In genomic region chr5:173016069-173016455, GRCh38 we compare ENCODE assay signal across 9 cellular contexts. TPM values are rescaled to one million over a fixed set of nuclear protein-coding genes. Genes with fewer than 3 reads are reported as not detected.
DNase-seq lines count a peak whose midpoint lies in the region; ATAC-seq and TF ChIP-seq lines count a peak whose summit lies in the region.
"Had no signal": no experiment of that assay in that cellular context is flagged by ENCODE, and none has a peak within 500 bp of the region (broad histone marks: within the 10 kb centered on the region; RNA-seq: fewer than 3 reads in every experiment).

No MANE protein-coding gene starts in this region.

- H3K4me1 ChIP-seq in esophagus muscularis mucosa (peaks cover 37 to 66% (median 56%) of the 10 kb centered on the region in 4 donors), psoas muscle (peaks cover 40% of the 10 kb centered on the region)

- H3K36me3 Mint-ChIP-seq in CD4-positive, alpha-beta T cell (ENCODE audit: low read depth): peaks cover 45% of the 10 kb centered on the region
- H3K36me3 Mint-ChIP-seq in T-cell: peaks cover 23% of the 10 kb centered on the region

- WGBS in esophagus muscularis mucosa: 92% methylated on average over 6 of the region's 6 CpGs
- WGBS in psoas muscle, 3 donors: 90 to 99% (median 97%) methylated on average over 6 of the region's 6 CpGs

- peak overlapping the region; percentile 50 for H3K27ac Mint-ChIP-seq in CD4-positive, alpha-beta T cell
- peak overlapping the region; percentile 70 to 83 for H3K27ac Mint-ChIP-seq in T-cell

- intact Hi-C loops in CD4-positive, alpha-beta T cell (cut with DNase I, micrococcal nuclease): loop anchor here in 1 of 2 experiments (5.0 kb wide), 1 partner anchor 36 kb away; no protein-coding TSS in a partner anchor
- intact Hi-C loops in esophagus muscularis mucosa (cut with DNase I): no loop called here
- intact Hi-C loops in psoas muscle (cut with DNase I): no loop called here

- H3K27ac ChIP-seq in CD4-positive, alpha-beta T cell (ENCODE audit: low read depth, low read length): no peak overlapping the region
- peak overlapping the region; percentile 70 to 80 (median 78) for H3K27ac ChIP-seq in esophagus muscularis mucosa (replicated peaks in 1 of 4)
- H3K27ac ChIP-seq in psoas muscle: peak overlapping the region; percentile 54

- H3K27me3 Mint-ChIP-seq in CD4-positive, alpha-beta T cell: no peaks in the 10 kb centered on the region
- no peaks in the 10 kb centered on the region for H3K27me3 Mint-ChIP-seq in T-cell

- no peak for TF ChIP-seq POLR2A in esophagus muscularis mucosa (IDR thresholded peaks at IDR 0.05; ENCODE audit: low read depth)

- POLR2A ChIA-PET in CD4-positive, alpha-beta T cell (lab: Charles Lee): interaction anchor here (1.3 kb wide), 1 partner anchor 14 kb away, joined by 3 read pairs; no protein-coding TSS in a partner anchor
- POLR2A ChIA-PET in T-cell (lab: Charles Lee): interaction anchor here in 1 of 2 donors (1.2 kb wide), 1 partner anchor 93 kb away, joined by 3 read pairs; no protein-coding TSS in a partner anchor

- peaks cover 0 to 13% (median 4%) of the 10 kb centered on the region in 4 donors for H3K36me3 ChIP-seq in esophagus muscularis mucosa
- peaks cover 0 to 12% of the 10 kb centered on the region in 2 donors for H3K36me3 ChIP-seq in psoas muscle (ENCODE audit: insufficient read depth in 1 of 2, low read depth in 1 of 2)

- H3K4me3 ChIP-seq in esophagus muscularis mucosa: peak overlapping the region in 1 of 4 donors; percentile 22
- no peak overlapping the region for H3K4me3 ChIP-seq in psoas muscle

- TF ChIP-seq CTCF in CD4-positive, alpha-beta T cell (IDR thresholded peaks at IDR 0.05): no peak
- TF ChIP-seq CTCF in esophagus muscularis mucosa (IDR thresholded peaks at IDR 0.05): no peak
- no peak for TF ChIP-seq CTCF in psoas muscle (IDR thresholded peaks at IDR 0.05)

- no peak overlapping the region for H3K4me3 Mint-ChIP-seq in CD4-positive, alpha-beta T cell
- H3K4me3 Mint-ChIP-seq in T-cell: no peak overlapping the region

- no peak for TF ChIP-seq EP300 in esophagus muscularis mucosa (IDR thresholded peaks at IDR 0.05)

- H3K9me3 ChIP-seq in CD4-positive, alpha-beta T cell (ENCODE audit: control insufficient read depth, low read length): no peaks in the 10 kb centered on the region
- H3K9me3 ChIP-seq in esophagus muscularis mucosa: no peaks in the 10 kb centered on the region
- H3K9me3 ChIP-seq in psoas muscle: no peaks in the 10 kb centered on the region

- H3K27me3 ChIP-seq in CD4-positive, alpha-beta T cell (ENCODE audit: control insufficient read depth, insufficient read depth, low read length): no peaks in the 10 kb centered on the region
- H3K27me3 ChIP-seq in esophagus muscularis mucosa (no peaks in the 10 kb centered on the region), psoas muscle (ENCODE audit: insufficient read depth in 3 of 3, low read length in 2 of 3) (no peaks in the 10 kb centered on the region)

- no peak for DNase-seq in CD4-positive, alpha-beta T cell
- DNase-seq in T-cell: no peak
- peak; percentile 5 for DNase-seq in esophagus muscularis mucosa (ENCODE audit: extremely low spot score)
- no peak for DNase-seq in psoas muscle
- no peak for DNase-seq in NCI-H82 (lab: John Stamatoyannopoulos, UW)
- DNase-seq in kidney glomerular epithelial cell (lab: John Stamatoyannopoulos, UW): no peak
- no peak for DNase-seq in NCI-H524 treated with DMSO at 0.1 percent for 48 hours (lab: John Stamatoyannopoulos, UW)
- DNase-seq: RPMI8226 had no signal

- no peak for ATAC-seq in CD4-positive, alpha-beta T cell (ENCODE audit: poor library complexity)
- ATAC-seq in T-cell (replicated peaks in 1 of 4): no peak
- ATAC-seq in psoas muscle: no peak
- no peak for ATAC-seq in GM18498 (IDR thresholded peaks at IDR 0.05; ENCODE audit: unreplicated experiment)

- H3K4me1 Mint-ChIP-seq in CD4-positive, alpha-beta T cell (ENCODE audit: low read depth): peaks cover 58% of the 10 kb centered on the region
- H3K4me1 Mint-ChIP-seq in T-cell: peaks cover 47 to 69% (median 60%) of the 10 kb centered on the region in 3 donors

- CTCF ChIA-PET in CD4-positive, alpha-beta T cell (lab: Charles Lee): interaction anchor here (1.5 kb wide), 1 partner anchor 19 kb away, joined by 3 read pairs; no protein-coding TSS in a partner anchor
- CTCF ChIA-PET in T-cell (lab: Charles Lee): no interaction called here

- no peaks in the 10 kb centered on the region for H3K9me3 Mint-ChIP-seq in CD4-positive, alpha-beta T cell
- H3K9me3 Mint-ChIP-seq in T-cell: no peaks in the 10 kb centered on the region

RNA-seq across cellular contexts. Expression of gene ATP6V0E1, which starts 32.5 kb away (rescaled TPM):
- 10 to 100 TPM; 31.1 to 31.9 TPM for total RNA-seq in CD4-positive, alpha-beta T cell
- total RNA-seq in T-cell: 100 to 1,000 TPM in 4 of 5 donors, 10 to 100 TPM in 1; 81.6 to 156 (median 132) TPM
- 100 to 1,000 TPM; 106 to 210 (median 133) TPM for total RNA-seq in esophagus muscularis mucosa
- 100 to 1,000 TPM in 3 of 4 donors, 10 to 100 TPM in 1; 97.8 to 176 (median 147) TPM for total RNA-seq in psoas muscle
- 100 to 1,000 TPM; 156 to 319 (median 201) TPM for polyA plus RNA-seq in psoas muscle

RNA-seq across cellular contexts. Expression of gene CREBRF, which starts 40.1 kb away (rescaled TPM):
- total RNA-seq in CD4-positive, alpha-beta T cell: 10 to 100 TPM; 92.7 to 99.6 TPM
- total RNA-seq in T-cell (10 to 100 TPM; 77.8 to 94.7 (median 89.7) TPM), esophagus muscularis mucosa (10 to 100 TPM; 37.8 to 76.5 (median 46.3) TPM), psoas muscle (10 to 100 TPM; 13.1 to 17.1 (median 14.0) TPM)
- polyA plus RNA-seq in psoas muscle: 1 to 10 TPM in 2 of 3 donors, under 1 TPM in 1; 0.92 to 6.6 (median 4.5) TPM

RNA-seq across cellular contexts. Expression of gene RPL26L1, which starts 56.8 kb away (rescaled TPM):
- total RNA-seq in CD4-positive, alpha-beta T cell: 10 to 100 TPM; 10.0 to 10.5 TPM
- total RNA-seq in T-cell: 10 to 100 TPM; 13.7 to 16.4 (median 14.0) TPM
- 10 to 100 TPM; 17.8 to 25.8 (median 22.1) TPM for total RNA-seq in esophagus muscularis mucosa
- total RNA-seq in psoas muscle: 10 to 100 TPM; 21.5 to 31.4 (median 27.7) TPM
- polyA plus RNA-seq in psoas muscle: 10 to 100 TPM; 33.3 to 80.9 (median 50.7) TPM
